2 cellular contexts compared by ENCODE assay signal in genomic region chr6:39638126-39638822, GRCh38.
TF ChIP-seq lines count a peak whose summit lies in the region.

No MANE protein-coding gene starts in this region.

TF ChIP-seq in HepG2, 621 proteins besides CTCF, POLR2A, EP300 and RAD21:
- no peak for TF ChIP-seq NAIF1 (CRISPR knock-in tag; IDR thresholded peaks at IDR 0.05; ENCODE audit: borderline replicate concordance)
- peak; percentile 88 to 97 for TF ChIP-seq MAFK (conservative IDR thresholded peaks at IDR 0.05 in 1 of 2, IDR thresholded peaks at IDR 0.05 in 1 of 2; ENCODE audit: low read length in 2 of 2)
- TF ChIP-seq MAFF (IDR thresholded peaks at IDR 0.05; ENCODE audit: low read depth, low read length) = peak; percentile 90

TF ChIP-seq in IMR-90, 13 proteins besides CTCF, POLR2A, EP300 and RAD21:
- TF ChIP-seq FOS (IDR thresholded peaks at IDR 0.05; ENCODE audit: low read depth, low read length) (no peak), MAFK (IDR thresholded peaks at IDR 0.05; ENCODE audit: low read depth, low read length) (peak; percentile 86)
